ENCODE assay signal across 8 cellular contexts in the genomic region with DNA sequence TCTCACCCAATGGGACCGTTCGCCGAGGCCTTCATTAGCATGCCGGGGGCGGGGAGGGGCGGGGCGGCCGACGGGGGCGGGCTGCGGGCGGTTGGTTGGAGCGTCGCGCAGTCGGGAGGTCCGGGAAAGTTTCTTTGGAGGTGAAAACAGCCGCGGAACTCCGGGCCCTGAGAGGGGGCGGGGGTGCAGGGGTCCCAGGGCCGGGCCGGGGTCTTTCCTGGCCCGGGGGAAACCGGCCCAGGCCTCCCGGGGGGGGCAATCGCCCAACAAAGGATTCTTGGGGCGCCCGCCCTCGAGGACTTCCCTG. TPM values are rescaled to one million over a fixed set of nuclear protein-coding genes. Genes with fewer than 3 reads are reported as not detected.
DNase-seq lines count a peak whose midpoint lies in the region; ATAC-seq and TF ChIP-seq lines count a peak whose summit lies in the region.

HMG20B (plus strand) TSS at position 90 of the 307 bp plus-strand sequence. CDS start 366 bp downstream, outside the sequence.

- BruUV-seq in Calu3 (replicated peaks; lab: Mats Ljungman, UMichigan) = no TSS peak

- no peaks in the 10 kb centered on the region for H3K4me1 Mint-ChIP-seq in Calu3 (ENCODE audit: low read depth, unreplicated experiment)

- no peak for TF ChIP-seq RAD21 in neural cell (conservative IDR thresholded peaks at IDR 0.05)

- CTCF ChIA-PET in Calu3 (lab: Charles Lee) = no interaction called here

- no peaks in the 10 kb centered on the region for H3K36me3 ChIP-seq in neural cell (ENCODE audit: insufficient read depth, low read length)

- H2AFZ ChIP-seq in neural cell (ENCODE audit: low read depth, low read length) = peak within 1 kb of the TSS; percentile 41

- DNase-seq in Calu3 (no peak), epithelial cell of proximal tubule (ENCODE audit: low read depth) (no peak), germinal center (ENCODE audit: low spot score) (no peak), DMS114 treated with DMSO at 0.1 percent for 48 hours (lab: John Stamatoyannopoulos, UW; ENCODE audit: unreplicated experiment) (no peak)
- DNase-seq in stimulated activated CD4-positive, alpha-beta T cell treated with anti-CD3 and anti-CD28 coated beads, Interleukin-4, amount 100 ng/mL, for 4 hours = no peak

- no peaks in the 10 kb centered on the region for H3F3A ChIP-seq in neural cell (ENCODE audit: insufficient read depth, low read length, poor library complexity, severe bottlenecking)

- peaks cover 45% of the 10 kb centered on the region for H3K36me3 Mint-ChIP-seq in Calu3 (ENCODE audit: insufficient read depth, unreplicated experiment)

- TF ChIP-seq EP300 in neural cell (conservative IDR thresholded peaks at IDR 0.05; ENCODE audit: poor library complexity, severe bottlenecking) = no peak

- no peak within 1 kb of the TSS for H3K27ac ChIP-seq in neural cell (ENCODE audit: low read length)

- no peaks in the 10 kb centered on the region for H3K9me2 ChIP-seq in neural cell (ENCODE audit: insufficient read depth, low read length)

- peak within 1 kb of the TSS; percentile 63 for H3K27ac Mint-ChIP-seq in Calu3 (ENCODE audit: unreplicated experiment)

- H4K20me1 ChIP-seq in neural cell (ENCODE audit: insufficient read depth) = no peaks in the 10 kb centered on the region

- H3K4me3 ChIP-seq in epithelial cell of proximal tubule (ENCODE audit: low read depth, low read length) (peak within 1 kb of the TSS; percentile 96), neural cell (ENCODE audit: low read length) (peak within 1 kb of the TSS; percentile 77)

- no peaks in the 10 kb centered on the region for H3K79me2 ChIP-seq in neural cell (replicated peaks; ENCODE audit: insufficient read depth, low read length)

- peak within 1 kb of the TSS; percentile 72 for H3K4me3 Mint-ChIP-seq in Calu3 (ENCODE audit: low read depth, unreplicated experiment)

- ATAC-seq in HG03135 (IDR thresholded peaks at IDR 0.05; ENCODE audit: unreplicated experiment) = no peak

- TF ChIP-seq CTCF in Calu3 (IDR thresholded peaks at IDR 0.05; ENCODE audit: unreplicated experiment) = no peak
- TF ChIP-seq CTCF in epithelial cell of proximal tubule (conservative IDR thresholded peaks at IDR 0.05; ENCODE audit: low read depth, low read length) = no peak
- TF ChIP-seq CTCF in neural cell (IDR thresholded peaks at IDR 0.05; ENCODE audit: poor library complexity, severe bottlenecking) = no peak

- H3K9ac ChIP-seq in neural cell (ENCODE audit: low read length) = peak within 1 kb of the TSS; percentile 45

- H3K27me3 ChIP-seq in neural cell (ENCODE audit: insufficient read depth, low read depth, low read length) = no peaks in the 10 kb centered on the region

- no peaks in the 10 kb centered on the region for H3K9me3 ChIP-seq in neural cell (ENCODE audit: low read length)

- no peaks in the 10 kb centered on the region for H3K27me3 Mint-ChIP-seq in Calu3 (ENCODE audit: unreplicated experiment)

- H3K4me2 ChIP-seq in neural cell (ENCODE audit: low read length) = peak within 1 kb of the TSS; percentile 10

- intact Hi-C loops in Calu3 (cut with micrococcal nuclease; ENCODE audit: unreplicated experiment) = no loop called here

- H3K9me3 Mint-ChIP-seq in Calu3 (ENCODE audit: low read depth, unreplicated experiment) = no peaks in the 10 kb centered on the region

TF ChIP-seq in PFSK-1, 5 proteins besides CTCF, POLR2A, EP300 and RAD21:
- TF ChIP-seq POLR2AphosphoS5 (IDR thresholded peaks at IDR 0.05; ENCODE audit: low read depth, low read length) (peak; percentile 56), TAF1 (IDR thresholded peaks at IDR 0.05; ENCODE audit: borderline replicate concordance, insufficient read depth, low read length) (0 out of 2 replicates have a peak, but pooled peaks have one; percentile 18), REST (IDR thresholded peaks at IDR 0.05; ENCODE audit: insufficient read depth in 1 of 2, low read depth in 2 of 2, low read length in 2 of 2) (no peak), FOXP2 (optimal IDR thresholded peaks at IDR 0.05; ENCODE audit: borderline replicate concordance, extremely low read depth, extremely low read length, insufficient read depth) (no peak), SIN3A (IDR thresholded peaks at IDR 0.05; ENCODE audit: borderline replicate concordance, insufficient read depth, low read length) (no peak)

TF ChIP-seq in neural cell, 6 proteins besides CTCF, POLR2A, EP300 and RAD21:
- no peak for TF ChIP-seq REST (IDR thresholded peaks at IDR 0.05; ENCODE audit: borderline replicate concordance)
- no peak for TF ChIP-seq TAF1 (IDR thresholded peaks at IDR 0.05; ENCODE audit: low read depth)
- TF ChIP-seq MXI1 (conservative IDR thresholded peaks at IDR 0.05; ENCODE audit: poor library complexity, severe bottlenecking) = no peak
- no peak for TF ChIP-seq SMC3 (conservative IDR thresholded peaks at IDR 0.05; ENCODE audit: poor library complexity)

RNA-seq across cellular contexts. Expression of gene HMG20B, which starts in this region (rescaled TPM):
- total RNA-seq in Calu3 (2022) (58.1 and 58.4 TPM in 2 replicates), epithelial cell of proximal tubule (125 and 135 TPM in 2 replicates)
- polyA plus RNA-seq in PFSK-1 (2012; ENCODE audit: insufficient read length, low read depth) = 60.2 TPM
- 17.3 and 22.6 TPM in 2 replicates for polyA plus RNA-seq in neural cell
- 7.5 and 9.8 TPM in 2 replicates for polyA minus RNA-seq in neural cell
